ENCODE assay signal across 1 cellular context in genomic region chrX:133970021-133970550, GRCh38.
A peak's percentile ranks its signal among the peaks of the same experiment; 100 is the strongest.
TF ChIP-seq lines count a peak whose summit lies in the region.

No MANE protein-coding gene starts in this region.

TF ChIP-seq in HepG2, 621 proteins besides CTCF, POLR2A, EP300 and RAD21:
- TF ChIP-seq POLR2G (IDR thresholded peaks at IDR 0.05; ENCODE audit: low read depth, low read length) (peak; percentile 24; the same call in 1 of the 2 replicates), NCOA5 (CRISPR knock-in tag; IDR thresholded peaks at IDR 0.05) (no peak), RBM22 (optimal IDR thresholded peaks at IDR 0.05; ENCODE audit: low read length) (peak; percentile 95), RBFOX2 (IDR thresholded peaks at IDR 0.05; ENCODE audit: low read depth, low read length) (0 out of 2 replicates have a peak, but pooled peaks have one; percentile 29)
TF ChIP-seq in HepG2: peak in this region for 3.
